In the genomic region with DNA sequence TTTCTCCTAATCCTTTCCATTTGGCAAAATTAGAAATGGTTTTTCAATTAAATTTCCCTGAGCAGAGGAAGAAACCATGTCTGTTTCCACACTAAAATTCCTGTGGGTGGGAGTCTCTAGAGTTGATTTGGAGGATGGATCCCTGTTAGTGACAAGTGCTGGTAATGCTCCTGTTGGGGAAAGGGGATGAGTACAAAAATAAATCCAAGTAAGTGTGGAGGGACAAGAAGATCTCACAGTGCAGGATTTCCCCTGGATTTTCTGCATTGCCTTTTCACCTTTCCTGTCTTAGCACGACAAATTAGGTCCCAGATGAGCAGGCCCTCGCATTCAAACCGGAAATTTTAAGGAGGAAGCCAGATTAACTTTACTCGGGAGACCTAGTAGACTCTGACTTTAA, we compare ENCODE assay signal across 15 cellular contexts.
DNase-seq lines count a peak whose midpoint lies in the region; ATAC-seq lines count a peak whose summit lies in the region.
"Had no signal": no experiment of that assay in that cellular context is flagged by ENCODE, and none has a peak within 500 bp of the region (broad histone marks: within the 10 kb centered on the region; RNA-seq: fewer than 3 reads in every experiment).

No MANE protein-coding gene starts in this region.

- H3K9me3 ChIP-seq in SJCRH30 (replicated peaks) (no peaks in the 10 kb centered on the region), stomach smooth muscle (ENCODE audit: control insufficient read depth in 2 of 2, low read length in 2 of 2) (no peaks in the 10 kb centered on the region)
- H3K9me3 ChIP-seq: ascending aorta, pancreas, upper lobe of left lung had no signal

- H3K36me3 Mint-ChIP-seq in activated naive CD4-positive, alpha-beta T cell treated with anti-CD3 and anti-CD28 coated beads, Interleukin-2, amount 10 ng/mL, durations not matched to agents 7 days and 5 days: peaks cover 18% of the 10 kb centered on the region
- H3K36me3 Mint-ChIP-seq in activated naive CD4-positive, alpha-beta T cell treated with anti-CD3 and anti-CD28 coated beads, Interleukin-2, amount 50 U/mL, for 72 hours: peaks cover 0 to 4% of the 10 kb centered on the region in 2 donors
- peaks cover 3% of the 10 kb centered on the region for H3K36me3 Mint-ChIP-seq in effector memory CD8-positive, alpha-beta T cell (ENCODE audit: insufficient read depth)

- no peaks in the 10 kb centered on the region for H3K4me1 Mint-ChIP-seq in activated naive CD4-positive, alpha-beta T cell treated with anti-CD3 and anti-CD28 coated beads, Interleukin-2, amount 10 ng/mL, durations not matched to agents 7 days and 5 days
- peaks cover 0 to 2% of the 10 kb centered on the region in 2 donors for H3K4me1 Mint-ChIP-seq in effector memory CD8-positive, alpha-beta T cell (ENCODE audit: low read depth in 2 of 2)

- peak overlapping the region; percentile 89 for H3K27ac Mint-ChIP-seq in activated naive CD4-positive, alpha-beta T cell treated with anti-CD3 and anti-CD28 coated beads, Interleukin-2, amount 10 ng/mL, durations not matched to agents 7 days and 5 days
- H3K27ac Mint-ChIP-seq in activated naive CD4-positive, alpha-beta T cell treated with anti-CD3 and anti-CD28 coated beads, Interleukin-2, amount 50 U/mL, for 72 hours: peak overlapping the region in 1 of 2 donors; percentile 64
- H3K27ac Mint-ChIP-seq in effector memory CD8-positive, alpha-beta T cell: peak overlapping the region in 1 of 2 donors; percentile 44

- ATAC-seq in activated naive CD4-positive, alpha-beta T cell treated with anti-CD3 and anti-CD28 coated beads, Interleukin-2, amount 50 U/mL, for 72 hours: no peak
- ATAC-seq in effector memory CD8-positive, alpha-beta T cell (replicated peaks): no peak
- ATAC-seq in HG02798 (IDR thresholded peaks at IDR 0.05; ENCODE audit: poor library complexity, unreplicated experiment) (no peak), left lobe of liver (no peak)
- ATAC-seq: pancreas had no signal

- H3K4me3 ChIP-seq in SJCRH30: no peak overlapping the region
- no peak overlapping the region for H3K4me3 ChIP-seq in stomach smooth muscle (ENCODE audit: low read length in 2 of 2)
- H3K4me3 ChIP-seq: ascending aorta, pancreas, upper lobe of left lung had no signal

- H3K9me3 Mint-ChIP-seq in activated naive CD4-positive, alpha-beta T cell treated with anti-CD3 and anti-CD28 coated beads, Interleukin-2, amount 10 ng/mL, durations not matched to agents 7 days and 5 days: no peaks in the 10 kb centered on the region
- H3K9me3 Mint-ChIP-seq in activated naive CD4-positive, alpha-beta T cell treated with anti-CD3 and anti-CD28 coated beads, Interleukin-2, amount 50 U/mL, for 72 hours: no peaks in the 10 kb centered on the region
- no peaks in the 10 kb centered on the region for H3K9me3 Mint-ChIP-seq in effector memory CD8-positive, alpha-beta T cell

- DNase-seq in activated naive CD4-positive, alpha-beta T cell treated with anti-CD3 and anti-CD28 coated beads, Interleukin-2, amount 10 ng/mL, durations not matched to agents 7 days and 5 days: no peak
- no peak for DNase-seq in activated naive CD4-positive, alpha-beta T cell treated with anti-CD3 and anti-CD28 coated beads, Interleukin-2, amount 50 U/mL, for 72 hours (ENCODE audit: low spot score in 2 of 2)
- DNase-seq in SJCRH30 (peak in 1 of 2 experiments; percentile 47), NCI-H2107 (lab: John Stamatoyannopoulos, UW) (no peak), left lobe of liver (ENCODE audit: low spot score) (no peak)
- DNase-seq in effector memory CD8-positive, alpha-beta T cell: no peak
- DNase-seq: mesenchymal stem cell, NCI-H187, NCI-H524 treated with DMSO at 0.1 percent for 48 hours, pancreas, upper lobe of left lung had no signal

- H3K9ac ChIP-seq in stomach smooth muscle (ENCODE audit: low read length in 2 of 2): no peak overlapping the region

- no peaks in the 10 kb centered on the region for H3K27me3 Mint-ChIP-seq in activated naive CD4-positive, alpha-beta T cell treated with anti-CD3 and anti-CD28 coated beads, Interleukin-2, amount 10 ng/mL, durations not matched to agents 7 days and 5 days
- H3K27me3 Mint-ChIP-seq in effector memory CD8-positive, alpha-beta T cell: no peaks in the 10 kb centered on the region

- H3K27ac ChIP-seq in SJCRH30 (peak overlapping the region; percentile 50; the same call in 1 of the 2 replicates), stomach smooth muscle (ENCODE audit: low read length) (peak overlapping the region; percentile 20)
- H3K27ac ChIP-seq: ascending aorta, pancreas, RWPE1 had no signal

- H3K27me3 ChIP-seq in SJCRH30 (no peaks in the 10 kb centered on the region), stomach smooth muscle (ENCODE audit: control insufficient read depth in 1 of 2, insufficient read depth in 2 of 2, low read length in 2 of 2) (no peaks in the 10 kb centered on the region)
- H3K27me3 ChIP-seq: ascending aorta, pancreas, upper lobe of left lung had no signal

- CTCF ChIA-PET in activated naive CD4-positive, alpha-beta T cell treated with anti-CD3 and anti-CD28 coated beads, Interleukin-2, amount 10 ng/mL, durations not matched to agents 7 days and 5 days (lab: Charles Lee): no interaction called here

- H3K36me3 ChIP-seq in SJCRH30 (no peaks in the 10 kb centered on the region), stomach smooth muscle (ENCODE audit: control insufficient read depth in 2 of 2, insufficient read depth in 2 of 2, low read length in 2 of 2) (no peaks in the 10 kb centered on the region)
- H3K36me3 ChIP-seq: ascending aorta, pancreas, upper lobe of left lung had no signal

- H3K4me1 ChIP-seq in SJCRH30 (peaks cover 94% of the 10 kb centered on the region), stomach smooth muscle (ENCODE audit: control insufficient read depth, insufficient read depth, low read length) (peaks cover 26% of the 10 kb centered on the region)
- H3K4me1 ChIP-seq: ascending aorta, pancreas had no signal

- H3K4me3 Mint-ChIP-seq in activated naive CD4-positive, alpha-beta T cell treated with anti-CD3 and anti-CD28 coated beads, Interleukin-2, amount 10 ng/mL, durations not matched to agents 7 days and 5 days: peak overlapping the region; percentile 65
- H3K4me3 Mint-ChIP-seq in effector memory CD8-positive, alpha-beta T cell: peak overlapping the region; percentile 18 to 46
